In genomic region chr1:167105150-167105840, GRCh38 we compare ENCODE assay signal across 11 cellular contexts. TPM values are rescaled to one million over a fixed set of nuclear protein-coding genes. Genes with fewer than 3 reads are reported as not detected.
DNase-seq lines count a peak whose midpoint lies in the region; ATAC-seq, FAIRE-seq and TF ChIP-seq lines count a peak whose summit lies in the region.
"Had no signal": no experiment of that assay in that cellular context is flagged by ENCODE, and none has a peak within 500 bp of the region (broad histone marks: within the 10 kb centered on the region; RNA-seq: fewer than 3 reads in every experiment).

No MANE protein-coding gene starts in this region.

- peak in 1 of 2 donors; percentile 31 for TF ChIP-seq POLR2A in gastrocnemius medialis (IDR thresholded peaks at IDR 0.05)

- peaks cover 2 to 7% of the 10 kb centered on the region in 2 donors for H3K36me3 Mint-ChIP-seq in activated T-cell treated with anti-CD3 and anti-CD28 coated beads, Interleukin-2, amount 50 U/mL, for 72 hours (ENCODE audit: insufficient read depth in 2 of 2)
- H3K36me3 Mint-ChIP-seq: stimulated activated effector memory CD8-positive, alpha-beta T cell treated with anti-CD3 and anti-CD28 coated beads, Interleukin-12 subunit alpha, Interleukin-12 subunit beta, amount 100 ng/mL, for 72 hours had no signal

- FAIRE-seq in frontal cortex (lab: Jason Lieb, UNC), result no peak
- FAIRE-seq: GM18507 had no signal

- TF ChIP-seq CTCF in astrocyte of the spinal cord (IDR thresholded peaks at IDR 0.05; ENCODE audit: low read depth, low read length) (no peak), gastrocnemius medialis (IDR thresholded peaks at IDR 0.05 in 4 of 5, conservative IDR thresholded peaks at IDR 0.05 in 1 of 5) (no peak)

- H3K4me3 ChIP-seq in astrocyte of the spinal cord (ENCODE audit: low read depth, low read length) (no peak overlapping the region), gastrocnemius medialis (peak overlapping the region in 3 of 4 donors; percentile 10 to 31 (median 22))

- in situ Hi-C loops in astrocyte of the spinal cord (cut with HindIII; ENCODE audit: low sequenced_read_pairs) (no loop called here), gastrocnemius medialis (cut with MboI; ENCODE audit: low sequenced_read_pairs in 4 of 4) (no loop called here)

- H3K9me3 ChIP-seq in gastrocnemius medialis, result no peaks in the 10 kb centered on the region

- peak overlapping the region; percentile 36 to 42 for H3K4me3 Mint-ChIP-seq in activated T-cell treated with anti-CD3 and anti-CD28 coated beads, Interleukin-2, amount 50 U/mL, for 72 hours
- H3K4me3 Mint-ChIP-seq: HFFc6; stimulated activated effector memory CD8-positive, alpha-beta T cell treated with anti-CD3 and anti-CD28 coated beads, Interleukin-12 subunit alpha, Interleukin-12 subunit beta, amount 100 ng/mL, for 72 hours had no signal

- H3K36me3 ChIP-seq in gastrocnemius medialis, result no peaks in the 10 kb centered on the region

- intact Hi-C loops in gastrocnemius medialis (cut with DNase I; ENCODE audit: low total_unique reads), result loop anchor here (1.0 to 10.0 kb wide), 4 partner anchors 11 to 830 kb away; partner anchors contain the start of genes CREG1, DCAF6, MPC2 and STYXL2

- ATAC-seq in activated T-cell treated with anti-CD3 and anti-CD28 coated beads, Interleukin-2, amount 50 U/mL, for 72 hours (replicated peaks in 1 of 2), result no peak
- ATAC-seq in gastrocnemius medialis, result peak; percentile 91
- no peak for ATAC-seq in GM19023 (IDR thresholded peaks at IDR 0.05; ENCODE audit: unreplicated experiment)
- ATAC-seq: stimulated activated effector memory CD8-positive, alpha-beta T cell treated with anti-CD3 and anti-CD28 coated beads, Interleukin-12 subunit alpha, Interleukin-12 subunit beta, amount 100 ng/mL, for 72 hours had no signal

- no peaks in the 10 kb centered on the region for H3K27me3 Mint-ChIP-seq in activated T-cell treated with anti-CD3 and anti-CD28 coated beads, Interleukin-2, amount 50 U/mL, for 72 hours (ENCODE audit: low read depth)

- peaks cover 72 to 73% of the 10 kb centered on the region in 2 donors for H3K4me1 ChIP-seq in gastrocnemius medialis

- peaks cover 2 to 5% of the 10 kb centered on the region in 2 donors for H3K9me3 Mint-ChIP-seq in activated T-cell treated with anti-CD3 and anti-CD28 coated beads, Interleukin-2, amount 50 U/mL, for 72 hours
- H3K9me3 Mint-ChIP-seq: HFFc6 had no signal

- no peak for DNase-seq in activated T-cell treated with anti-CD3 and anti-CD28 coated beads, Interleukin-2, amount 50 U/mL, for 72 hours
- no peak for DNase-seq in activated T-cell treated with anti-CD3 and anti-CD28 coated beads, Interleukin-2, amount 50 U/mL, for 1 hour
- peak; percentile 44 to 89 (median 77) for DNase-seq in NCI-H1417 (lab: John Stamatoyannopoulos, UW)
- DNase-seq in astrocyte of the spinal cord (ENCODE audit: low read depth, low spot score), result peak; percentile 4
- DNase-seq in gastrocnemius medialis, result peak; percentile 42 to 65
- DNase-seq in frontal cortex (ENCODE audit: low spot score in 2 of 2), result no peak
- DNase-seq in cortex of kidney (lab: John Stamatoyannopoulos, UW), result no peak
- DNase-seq: HFFc6 had no signal

- H3K4me1 Mint-ChIP-seq in activated T-cell treated with anti-CD3 and anti-CD28 coated beads, Interleukin-2, amount 50 U/mL, for 72 hours (ENCODE audit: low read depth), result peaks cover 58% of the 10 kb centered on the region

- peak overlapping the region; percentile 48 for H3K27ac Mint-ChIP-seq in activated T-cell treated with anti-CD3 and anti-CD28 coated beads, Interleukin-2, amount 50 U/mL, for 72 hours
- H3K27ac Mint-ChIP-seq: HFFc6; stimulated activated effector memory CD8-positive, alpha-beta T cell treated with anti-CD3 and anti-CD28 coated beads, Interleukin-12 subunit alpha, Interleukin-12 subunit beta, amount 100 ng/mL, for 72 hours had no signal

- H3K27me3 ChIP-seq in gastrocnemius medialis, result no peaks in the 10 kb centered on the region

- peak overlapping the region; percentile 85 to 94 (median 89) for H3K27ac ChIP-seq in gastrocnemius medialis

RNA-seq across cellular contexts. Expression of gene STYXL2, which starts 11.4 kb away (rescaled TPM):
- total RNA-seq in activated T-cell treated with anti-CD3 and anti-CD28 coated beads, Interleukin-2, amount 50 U/mL, for 72 hours, result under 1 TPM; 0.07 to 0.24 TPM
- total RNA-seq in gastrocnemius medialis, result 100 to 1,000 TPM in 1 of 4 donors, 10 to 100 TPM in 3; 63.7 to 159 (median 89.1) TPM
- total RNA-seq in frontal cortex, result 0.41 TPM
- total RNA-seq: HFFc6 had no signal

RNA-seq across cellular contexts. Expression of gene GPA33, which starts 15.1 kb away (rescaled TPM):
- total RNA-seq in activated T-cell treated with anti-CD3 and anti-CD28 coated beads, Interleukin-2, amount 50 U/mL, for 72 hours, result 1 to 10 TPM; 2.6 to 5.2 TPM
- total RNA-seq in gastrocnemius medialis (1 to 10 TPM in 1 of 4 donors, not detected in 3; 1.9 TPM), frontal cortex (not detected)
- total RNA-seq: HFFc6 had no signal

Comparison
In these comparisons a context has a peak if more than half of its experiments do, and no peak if none do; other contexts are left out.
1. ATAC-seq: peak in gastrocnemius medialis (2 of 2); none in activated T-cell treated with anti-CD3 and anti-CD28 coated beads, Interleukin-2, amount 50 U/mL, for 72 hours (0 of 2) and GM19023 (single experiment).
2. DNase-seq: peak in NCI-H1417 (3 of 3), astrocyte of the spinal cord (single experiment) and gastrocnemius medialis (2 of 2); none in activated T-cell treated with anti-CD3 and anti-CD28 coated beads, Interleukin-2, amount 50 U/mL, for 72 hours (0 of 2), activated T-cell treated with anti-CD3 and anti-CD28 coated beads, Interleukin-2, amount 50 U/mL, for 1 hour (single experiment), frontal cortex (0 of 2) and cortex of kidney (single experiment).
3. RNA of gene STYXL2, which starts 11.4 kb away (total RNA-seq): 63.7 to 159 TPM in gastrocnemius medialis; 0.41 TPM in frontal cortex (single experiment) and 0.07 to 0.24 TPM in activated T-cell treated with anti-CD3 and anti-CD28 coated beads, Interleukin-2, amount 50 U/mL, for 72 hours; every median in the first group is over 10 times any median in the second.